Comparison of ENCODE assay signal across 18 cellular contexts in the genomic region with DNA sequence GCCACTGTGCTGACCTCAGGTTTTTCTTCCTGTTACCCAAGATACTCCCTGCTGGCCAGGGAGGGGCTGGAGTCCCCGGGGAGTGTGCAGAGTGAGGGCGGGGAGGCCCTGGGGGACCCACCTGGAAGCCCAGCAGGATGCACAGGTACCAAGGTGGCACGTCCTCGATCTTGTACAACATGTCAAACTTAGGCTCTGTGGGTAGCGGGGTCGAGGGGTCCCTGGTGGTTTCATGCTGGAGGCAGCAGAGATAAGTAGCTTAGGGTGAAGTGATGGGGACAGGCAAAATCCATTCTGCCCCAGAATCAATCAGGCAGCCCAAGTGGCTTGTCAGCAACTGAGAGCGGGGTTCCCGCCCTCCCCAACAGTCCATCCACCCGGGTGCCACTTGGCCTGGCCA. TPM values are rescaled to one million over a fixed set of nuclear protein-coding genes. Genes with fewer than 3 reads are reported as not detected.
DNase-seq lines count a peak whose midpoint lies in the region; ATAC-seq, FAIRE-seq and TF ChIP-seq lines count a peak whose summit lies in the region.
"Had no signal": no experiment of that assay in that cellular context is flagged by ENCODE, and none has a peak within 500 bp of the region (broad histone marks: within the 10 kb centered on the region; RNA-seq: fewer than 3 reads in every experiment).

No MANE protein-coding gene starts in this region.

- H3K27me3 ChIP-seq in WERI-Rb-1 (ENCODE audit: insufficient read depth, low read depth, severe bottlenecking) (no peaks in the 10 kb centered on the region), mesenchymal stem cell (ENCODE audit: control insufficient read depth in 1 of 2, insufficient read depth in 1 of 2, low read length in 2 of 2) (no peaks in the 10 kb centered on the region)
- H3K27me3 ChIP-seq: testis had no signal

- H3K79me1 ChIP-seq in mesenchymal stem cell (replicated peaks; ENCODE audit: low read length, poor library complexity, severe bottlenecking) = no peaks in the 10 kb centered on the region

- 73% methylated on average over 9 of the region's 9 CpGs for WGBS in A549 (ENCODE audit: missing lambda C conversion rate)
- 93% methylated on average over 9 of the region's 9 CpGs for WGBS in mesenchymal stem cell

- no peak overlapping the region for H2BK120ac ChIP-seq in mesenchymal stem cell (ENCODE audit: low read depth, low read length)

- in situ Hi-C loops in GM13976 (cut with MboI; ENCODE audit: low sequenced_read_pairs, unreplicated experiment) = no loop called here

- no peak overlapping the region for H4K91ac ChIP-seq in mesenchymal stem cell (ENCODE audit: low read length)

- H3K4me2 ChIP-seq in A549 (peak overlapping the region; percentile 66), mesenchymal stem cell (ENCODE audit: low read length, poor library complexity, severe bottlenecking) (no peak overlapping the region)

- H2AK5ac ChIP-seq in mesenchymal stem cell (ENCODE audit: low read length, severe bottlenecking) = peak overlapping the region; percentile 40

- no peak overlapping the region for H3K18ac ChIP-seq in mesenchymal stem cell (ENCODE audit: low read depth in 1 of 2, low read length in 2 of 2)

- no peaks in the 10 kb centered on the region for H3K9me3 ChIP-seq in A549
- no peaks in the 10 kb centered on the region for H3K9me3 ChIP-seq in WERI-Rb-1 (ENCODE audit: severe bottlenecking)
- H3K9me3 ChIP-seq in mesenchymal stem cell (ENCODE audit: control insufficient read depth, low read length) = no peaks in the 10 kb centered on the region
- H3K9me3 ChIP-seq: testis had no signal

- H3K27ac ChIP-seq in A549 (peak overlapping the region; percentile 87 to 91), WERI-Rb-1 (peak overlapping the region; percentile 2; the same call in 1 of the 2 replicates), mesenchymal stem cell (ENCODE audit: low read length, poor library complexity, severe bottlenecking) (no peak overlapping the region)
- H3K27ac ChIP-seq: testis had no signal

- H3K23ac ChIP-seq in mesenchymal stem cell (ENCODE audit: low read length in 2 of 2) = no peak overlapping the region

- H3K36me3 ChIP-seq in WERI-Rb-1 (no peaks in the 10 kb centered on the region), mesenchymal stem cell (ENCODE audit: control insufficient read depth in 1 of 2, insufficient read depth in 2 of 2, low read depth in 1 of 2, low read length in 2 of 2) (peaks cover 1 to 15% of the 10 kb centered on the region in 2 experiments)

- H3K4ac ChIP-seq in mesenchymal stem cell (ENCODE audit: low read depth in 1 of 2, low read length in 2 of 2) = no peak overlapping the region

- no peak overlapping the region for H2AFZ ChIP-seq in mesenchymal stem cell (ENCODE audit: low read depth, low read length)

- no peak overlapping the region for H2BK12ac ChIP-seq in mesenchymal stem cell (ENCODE audit: low read length in 2 of 2)

- TF ChIP-seq EP300 in A549 (IDR thresholded peaks at IDR 0.05) = no peak

- ATAC-seq in A549 (peak in 1 of 2 experiments; percentile 38; a peak in 3 of 6 replicates), GM21390 (IDR thresholded peaks at IDR 0.05; ENCODE audit: unreplicated experiment) (no peak)
- ATAC-seq: PC-3, sciatic nerve had no signal

- no peak for FAIRE-seq in A549 (lab: Jason Lieb, UNC)
- FAIRE-seq: GM12892, keratinocyte had no signal

- H3K14ac ChIP-seq in mesenchymal stem cell (ENCODE audit: low read length in 2 of 2) = no peak overlapping the region

- H4K8ac ChIP-seq in mesenchymal stem cell (ENCODE audit: low read length) = no peak overlapping the region

- no peak for TF ChIP-seq RAD21 in A549 (conservative IDR thresholded peaks at IDR 0.05 in 1 of 2, IDR thresholded peaks at IDR 0.05 in 1 of 2)

- no peak for TF ChIP-seq CTCF in A549 (IDR thresholded peaks at IDR 0.05)
- no peak for TF ChIP-seq CTCF in GM13976 (IDR thresholded peaks at IDR 0.05; ENCODE audit: borderline replicate concordance, control extremely low read depth, extremely low read depth, insufficient read depth, missing control alignments)
- TF ChIP-seq CTCF in WERI-Rb-1 (IDR thresholded peaks at IDR 0.05; ENCODE audit: low read depth, low read length) = no peak

- H3K4me1 ChIP-seq in A549 (peaks cover 43% of the 10 kb centered on the region), mesenchymal stem cell (ENCODE audit: control insufficient read depth, insufficient read depth, low read depth, low read length) (peaks cover 30% of the 10 kb centered on the region)
- H3K4me1 ChIP-seq: testis had no signal

- H3K4me3 ChIP-seq in A549 (peak overlapping the region; percentile 9; the same call in 1 of the 3 replicates), WERI-Rb-1 (ENCODE audit: low read depth, low read length) (no peak overlapping the region), mesenchymal stem cell (ENCODE audit: insufficient read depth in 1 of 2, low read depth in 1 of 2, low read length in 2 of 2) (no peak overlapping the region)
- H3K4me3 ChIP-seq: testis had no signal

- DNase-seq in A549 (ENCODE audit: low read depth in 1 of 2, low spot score in 1 of 2) (no peak), GM13976 (ENCODE audit: low spot score) (peak; percentile 37), WERI-Rb-1 (peak; percentile 27), mesenchymal stem cell (no peak), NCI-H1105 treated with DMSO at 0.1 percent for 48 hours (lab: John Stamatoyannopoulos, UW) (no peak), NCI-H2081 treated with DMSO at 0.1 percent for 48 hours (lab: John Stamatoyannopoulos, UW) (no peak), NCI-H774 (lab: John Stamatoyannopoulos, UW) (no peak)
- DNase-seq: activated CD8-positive, alpha-beta memory T cell treated with anti-CD3 and anti-CD28 coated beads, Interleukin-2, amount 50 U/mL, for 48 hours; activated gamma-delta T cell treated with Interleukin-2 at 50 U/mL for 16 hours; CD4-positive, CD25-positive, alpha-beta regulatory T cell; naive B cell; PC-3; T-helper 2 cell; testis had no signal

- no peak overlapping the region for H2BK5ac ChIP-seq in mesenchymal stem cell (ENCODE audit: low read depth, low read length, poor library complexity, severe bottlenecking)

- no peak for TF ChIP-seq POLR2A in A549 (IDR thresholded peaks at IDR 0.05; ENCODE audit: low read length)

- no peak overlapping the region for H3K9ac ChIP-seq in mesenchymal stem cell (ENCODE audit: low read length)

- CTCF ChIA-PET in A549 (lab: Yijun Ruan, JAX) = interaction anchor here (1.1 to 1.6 kb wide), 2 partner anchors 9 to 40 kb away, joined by 3 to 5 read pairs; no protein-coding TSS in a partner anchor

- no peak overlapping the region for H2BK15ac ChIP-seq in mesenchymal stem cell (ENCODE audit: low read depth, poor library complexity, severe bottlenecking)

- POLR2A ChIA-PET in A549 (lab: Yijun Ruan, JAX) = interaction anchor here (1.0 kb wide), 1 partner anchor 10 kb away, joined by 3 read pairs; no protein-coding TSS in a partner anchor

TF ChIP-seq in A549, 52 proteins besides CTCF, POLR2A, EP300 and RAD21 (continues in another document):
- peak; percentile 42 for TF ChIP-seq MAFK (IDR thresholded peaks at IDR 0.05; ENCODE audit: partially characterized antibody)
- no peak for TF ChIP-seq E2F6 (IDR thresholded peaks at IDR 0.05; ENCODE audit: borderline replicate concordance, low read depth)
- TF ChIP-seq JUNB (IDR thresholded peaks at IDR 0.05) = no peak

RNA-seq across cellular contexts. Expression of gene SLC23A1, which starts 0.7 kb away (rescaled TPM):
- polyA plus RNA-seq in A549 (2011; rRNA removed) = 7.7 and 9.5 TPM in 2 replicates
- polyA plus RNA-seq in A549 (2012; cell fraction: cytosol; rRNA removed) = 3.4 and 5.1 TPM in 2 replicates
- 19.6 and 21.5 TPM in 2 replicates for polyA plus RNA-seq in A549 (2012; cell fraction: nucleus; rRNA removed)
- 4.0 to 5.1 TPM (median 4.3 TPM) in 3 replicates for polyA plus RNA-seq in A549 (2017; fragmentation: RNase III; extraction: RNeasy Plus Mini Kit Qiagen cat#74134 plus additional on column Dnase treatment)
- polyA minus RNA-seq in A549 (2011; rRNA and poly(A)+ RNA removed) = 17.8 and 19.6 TPM in 2 replicates
- polyA plus RNA-seq in mesenchymal stem cell (2013, experiment 1 of 2) = not detected
- polyA plus RNA-seq in mesenchymal stem cell (2013, experiment 2 of 2) = not detected
- polyA plus RNA-seq: keratinocyte had no signal

RNA-seq across cellular contexts. Expression of gene MZB1, which starts 7.3 kb away (rescaled TPM):
- 0.09 TPM in 1 of 2 replicates, not detected in the other for polyA plus RNA-seq in A549 (2011; rRNA removed)
- 0.05 TPM in 2 replicates for polyA plus RNA-seq in A549 (2012; cell fraction: cytosol; rRNA removed)
- polyA plus RNA-seq in A549 (2012; cell fraction: nucleus; rRNA removed) = 0.10 and 0.12 TPM in 2 replicates
- 0.09 to 0.14 TPM in 2 of 3 replicates, not detected in the other for polyA plus RNA-seq in A549 (2017; fragmentation: RNase III; extraction: RNeasy Plus Mini Kit Qiagen cat#74134 plus additional on column Dnase treatment)
- 0.15 and 0.17 TPM in 2 replicates for polyA minus RNA-seq in A549 (2011; rRNA and poly(A)+ RNA removed)
- polyA plus RNA-seq in mesenchymal stem cell (2013, experiment 1 of 2) = not detected
- polyA plus RNA-seq in mesenchymal stem cell (2013, experiment 2 of 2) = not detected
- polyA plus RNA-seq: keratinocyte had no signal

RNA-seq across cellular contexts. Expression of gene PROB1, which starts 12.5 kb away (rescaled TPM):
- polyA plus RNA-seq in A549 (2011; rRNA removed) (0.23 and 0.33 TPM in 2 replicates), A549 (2017; fragmentation: RNase III; extraction: RNeasy Plus Mini Kit Qiagen cat#74134 plus additional on column Dnase treatment) (0.47 to 0.67 TPM (median 0.48 TPM) in 3 replicates)
- 0.22 and 0.38 TPM in 2 replicates for polyA plus RNA-seq in A549 (2012; cell fraction: cytosol; rRNA removed)
- polyA plus RNA-seq in A549 (2012; cell fraction: nucleus; rRNA removed) = 1.8 and 1.9 TPM in 2 replicates
- 0.41 and 0.54 TPM in 2 replicates for polyA minus RNA-seq in A549 (2011; rRNA and poly(A)+ RNA removed)
- 0.76 TPM for polyA plus RNA-seq in mesenchymal stem cell (2013, experiment 1 of 2)
- polyA plus RNA-seq in mesenchymal stem cell (2013, experiment 2 of 2) = 0.82 TPM

RNA-seq across cellular contexts. Expression of gene SPATA24, which starts 21.5 kb away (rescaled TPM):
- polyA plus RNA-seq in A549 (2011; rRNA removed) (4.5 and 5.7 TPM in 2 replicates), A549 (2017; fragmentation: RNase III; extraction: RNeasy Plus Mini Kit Qiagen cat#74134 plus additional on column Dnase treatment) (6.9 to 7.5 TPM (median 7.0 TPM) in 3 replicates)
- polyA plus RNA-seq in A549 (2012; cell fraction: cytosol; rRNA removed) = 3.3 and 4.6 TPM in 2 replicates
- 1.7 and 1.8 TPM in 2 replicates for polyA plus RNA-seq in A549 (2012; cell fraction: nucleus; rRNA removed)
- polyA minus RNA-seq in A549 (2011; rRNA and poly(A)+ RNA removed) = 3.0 and 5.2 TPM in 2 replicates
- 7.3 TPM for polyA plus RNA-seq in mesenchymal stem cell (2013, experiment 1 of 2)
- polyA plus RNA-seq in mesenchymal stem cell (2013, experiment 2 of 2) = 6.5 TPM

RNA-seq across cellular contexts. Expression of gene PAIP2, which starts 40.7 kb away (rescaled TPM):
- polyA plus RNA-seq in A549 (2011; rRNA removed) (91.4 and 128 TPM in 2 replicates), A549 (2017; fragmentation: RNase III; extraction: RNeasy Plus Mini Kit Qiagen cat#74134 plus additional on column Dnase treatment) (95.3 to 109 TPM (median 98.2 TPM) in 3 replicates)
- 47.4 and 63.5 TPM in 2 replicates for polyA plus RNA-seq in A549 (2012; cell fraction: cytosol; rRNA removed)
- 14.1 and 18.3 TPM in 2 replicates for polyA plus RNA-seq in A549 (2012; cell fraction: nucleus; rRNA removed)
- 21.7 and 22.6 TPM in 2 replicates for polyA minus RNA-seq in A549 (2011; rRNA and poly(A)+ RNA removed)
- 70.9 TPM for polyA plus RNA-seq in mesenchymal stem cell (2013, experiment 1 of 2)
- 73.8 TPM for polyA plus RNA-seq in mesenchymal stem cell (2013, experiment 2 of 2)

Comparison
In these comparisons a context has a peak if more than half of its experiments do, and no peak if none do; other contexts are left out.
1. DNase-seq: peak in GM13976 (single experiment) and WERI-Rb-1 (single experiment); none in A549 (0 of 2), mesenchymal stem cell (single experiment), NCI-H1105 treated with DMSO at 0.1 percent for 48 hours (single experiment), NCI-H2081 treated with DMSO at 0.1 percent for 48 hours (single experiment) and NCI-H774 (single experiment).